ENCODE assay signal across 22 cellular contexts in genomic region chr2:205747827-205748386, GRCh38.
DNase-seq lines count a peak whose midpoint lies in the region; FAIRE-seq and TF ChIP-seq lines count a peak whose summit lies in the region.
"Had no signal": no experiment of that assay in that cellular context is flagged by ENCODE, and none has a peak within 500 bp of the region (broad histone marks: within the 10 kb centered on the region; RNA-seq: fewer than 3 reads in every experiment).

No MANE protein-coding gene starts in this region.

- H3K4me1 ChIP-seq in esophagus muscularis mucosa, result peaks cover 0 to 100% (median 98%) of the 10 kb centered on the region in 4 donors
- H3K4me1 ChIP-seq in neural progenitor cell, result no peaks in the 10 kb centered on the region

- H3K4me3 ChIP-seq in esophagus muscularis mucosa (no peak overlapping the region), neural progenitor cell (no peak overlapping the region)
- H3K4me3 ChIP-seq: ovary had no signal

- peaks cover 13% of the 10 kb centered on the region for H3K36me3 Mint-ChIP-seq in neural progenitor cell
- H3K36me3 Mint-ChIP-seq: activated CD4-positive, alpha-beta memory T cell treated with anti-CD3 and anti-CD28 coated beads for 36 hours; immature natural killer cell had no signal

- H3K4me1 Mint-ChIP-seq in neural progenitor cell, result peaks cover 34% of the 10 kb centered on the region
- H3K4me1 Mint-ChIP-seq: activated naive CD8-positive, alpha-beta T cell treated with anti-CD3 and anti-CD28 coated beads, Interleukin-2, amount 50 U/mL, for 24 hours; immature natural killer cell had no signal

- intact Hi-C loops in esophagus muscularis mucosa (cut with DNase I), result no loop called here

- H3K36me3 ChIP-seq in esophagus muscularis mucosa (peaks cover 3 to 90% (median 61%) of the 10 kb centered on the region in 4 donors), neural progenitor cell (no peaks in the 10 kb centered on the region)
- H3K36me3 ChIP-seq: ovary had no signal

- H3K27me3 Mint-ChIP-seq in neural progenitor cell (ENCODE audit: insufficient read depth, low read depth), result peaks cover 10% of the 10 kb centered on the region

- WGBS in esophagus muscularis mucosa, result 48% methylated on average over 11 of the region's 11 CpGs

- no peak overlapping the region for H2AFZ ChIP-seq in neural progenitor cell (replicated peaks)

- no peak for FAIRE-seq in GM12892 (lab: Jason Lieb, UNC)
- FAIRE-seq: endometrium, urothelium cell line had no signal

- no peak overlapping the region for H3K4me3 Mint-ChIP-seq in neural progenitor cell
- H3K4me3 Mint-ChIP-seq: activated CD4-positive, alpha-beta memory T cell treated with anti-CD3 and anti-CD28 coated beads for 36 hours; activated naive CD8-positive, alpha-beta T cell treated with anti-CD3 and anti-CD28 coated beads, Interleukin-2, amount 50 U/mL, for 24 hours; immature natural killer cell had no signal

- peak overlapping the region; percentile 62 for H3K27ac Mint-ChIP-seq in neural progenitor cell
- H3K27ac Mint-ChIP-seq: activated CD4-positive, alpha-beta memory T cell treated with anti-CD3 and anti-CD28 coated beads for 36 hours; activated naive CD8-positive, alpha-beta T cell treated with anti-CD3 and anti-CD28 coated beads, Interleukin-2, amount 50 U/mL, for 24 hours; immature natural killer cell had no signal

- no peaks in the 10 kb centered on the region for H3K9me3 ChIP-seq in esophagus muscularis mucosa
- no peaks in the 10 kb centered on the region for H3K9me3 ChIP-seq in neural progenitor cell (ENCODE audit: low read depth)
- H3K9me3 ChIP-seq: ovary had no signal

- H4K20me1 ChIP-seq in neural progenitor cell (ENCODE audit: low read depth), result no peaks in the 10 kb centered on the region

- TF ChIP-seq EP300 in esophagus muscularis mucosa (IDR thresholded peaks at IDR 0.05), result peak; percentile 40

- peak overlapping the region; percentile 80 to 98 (median 90) for H3K27ac ChIP-seq in esophagus muscularis mucosa (replicated peaks in 1 of 4)
- no peak overlapping the region for H3K27ac ChIP-seq in neural progenitor cell
- H3K27ac ChIP-seq: ovary had no signal

- no peaks in the 10 kb centered on the region for H3K79me2 ChIP-seq in neural progenitor cell (ENCODE audit: low read depth)

- no peak overlapping the region for H3K9ac ChIP-seq in neural progenitor cell

- TF ChIP-seq CTCF in esophagus muscularis mucosa (IDR thresholded peaks at IDR 0.05), result no peak
- TF ChIP-seq CTCF in neural progenitor cell (IDR thresholded peaks at IDR 0.05), result no peak

- H3F3A ChIP-seq in neural progenitor cell (ENCODE audit: low read depth), result no peaks in the 10 kb centered on the region

- TF ChIP-seq POLR2A in esophagus muscularis mucosa (IDR thresholded peaks at IDR 0.05; ENCODE audit: low read depth) (no peak), GM12892 (IDR thresholded peaks at IDR 0.05; ENCODE audit: low read depth, low read length) (no peak)

- DNase-seq in Daoy (ENCODE audit: low read depth) (peak; percentile 48), NCI-H774 (lab: John Stamatoyannopoulos, UW) (peak; percentile 31), esophagus muscularis mucosa (ENCODE audit: extremely low spot score) (no peak), neural progenitor cell (ENCODE audit: low spot score) (no peak), dedifferentiated amniotic fluid mesenchymal stem cell (ENCODE audit: extremely low spot score) (no peak), HK-2 (ENCODE audit: unreplicated experiment) (no peak), GM12892 (ENCODE audit: insufficient read length) (no peak), SKM-1 (lab: John Stamatoyannopoulos, UW; ENCODE audit: unreplicated experiment) (no peak)
- DNase-seq: activated naive CD8-positive, alpha-beta T cell treated with anti-CD3 and anti-CD28 coated beads, Interleukin-2, amount 50 U/mL, for 24 hours; activated T-cell treated with anti-CD3 and anti-CD28 coated beads, Interleukin-2, amount 50 U/mL, for 48 hours; cerebellar nuclear complex; COR-L47; immature natural killer cell; Karpas-422; NCI-H1417 treated with DMSO at 0.1 percent for 48 hours; NCI-H524; OCI-M1; ovary; stimulated activated naive CD8-positive, alpha-beta T cell treated with anti-CD3 and anti-CD28 coated beads, Interleukin-15, Interleukin-2, amounts not matched to agents 100 U/mL and 50 U/mL, for 24 hours had no signal

- no peaks in the 10 kb centered on the region for H3K9me3 Mint-ChIP-seq in neural progenitor cell
- H3K9me3 Mint-ChIP-seq: activated CD4-positive, alpha-beta memory T cell treated with anti-CD3 and anti-CD28 coated beads for 36 hours; activated naive CD8-positive, alpha-beta T cell treated with anti-CD3 and anti-CD28 coated beads, Interleukin-2, amount 50 U/mL, for 24 hours; immature natural killer cell had no signal

- no peak overlapping the region for H3K4me2 ChIP-seq in neural progenitor cell

- H3K27me3 ChIP-seq in esophagus muscularis mucosa, result no peaks in the 10 kb centered on the region
- H3K27me3 ChIP-seq in neural progenitor cell, result no peaks in the 10 kb centered on the region
- H3K27me3 ChIP-seq: ovary had no signal

Comparison
In these comparisons a context has a peak if more than half of its experiments do, and no peak if none do; other contexts are left out.
1. DNase-seq: peak in Daoy (single experiment) and NCI-H774 (single experiment); none in esophagus muscularis mucosa (single experiment), neural progenitor cell (single experiment), dedifferentiated amniotic fluid mesenchymal stem cell (single experiment), HK-2 (single experiment), GM12892 (single experiment) and SKM-1 (single experiment).